In genomic region chr17:2194778-2195417, GRCh38 we compare ENCODE assay signal across 13 cellular contexts.
DNase-seq lines count a peak whose midpoint lies in the region; ATAC-seq and TF ChIP-seq lines count a peak whose summit lies in the region.
"Had no signal": no experiment of that assay in that cellular context is flagged by ENCODE, and none has a peak within 500 bp of the region (broad histone marks: within the 10 kb centered on the region; RNA-seq: fewer than 3 reads in every experiment).

No MANE protein-coding gene starts in this region.

- CTCF ChIA-PET in PC-9 (lab: Charles Lee) = no interaction called here

- peaks cover 46% of the 10 kb centered on the region for H3F3A ChIP-seq in PC-9 (ENCODE audit: insufficient read depth, low read depth)

- peak overlapping the region; percentile 34 for H3K27ac ChIP-seq in PC-9
- H3K27ac ChIP-seq: SK-N-MC had no signal

- H3K4me1 ChIP-seq in PC-9 (replicated peaks; ENCODE audit: insufficient read depth) = peaks cover 53% of the 10 kb centered on the region

- no peaks in the 10 kb centered on the region; the same call in 1 of the 2 replicates for H3K79me2 ChIP-seq in PC-9 (ENCODE audit: low read depth)

- no peaks in the 10 kb centered on the region for H3K9me3 Mint-ChIP-seq in activated naive CD8-positive, alpha-beta T cell (ENCODE audit: low read depth)
- H3K9me3 Mint-ChIP-seq in activated naive CD8-positive, alpha-beta T cell treated with anti-CD3 and anti-CD28 coated beads for 36 hours = no peaks in the 10 kb centered on the region
- no peaks in the 10 kb centered on the region for H3K9me3 Mint-ChIP-seq in type B pancreatic cell
- H3K9me3 Mint-ChIP-seq in naive thymus-derived CD8-positive, alpha-beta T cell = no peaks in the 10 kb centered on the region

- H3K4me1 Mint-ChIP-seq in activated naive CD8-positive, alpha-beta T cell (ENCODE audit: low read depth) = peaks cover 71% of the 10 kb centered on the region
- H3K4me1 Mint-ChIP-seq in activated naive CD8-positive, alpha-beta T cell treated with anti-CD3 and anti-CD28 coated beads for 36 hours = peaks cover 57% of the 10 kb centered on the region
- H3K4me1 Mint-ChIP-seq in type B pancreatic cell (ENCODE audit: unreplicated experiment) = peaks cover 34% of the 10 kb centered on the region
- H3K4me1 Mint-ChIP-seq in naive thymus-derived CD8-positive, alpha-beta T cell = peaks cover 35 to 64% (median 62%) of the 10 kb centered on the region in 4 donors

- 0 out of 2 replicates have a peak, but pooled peaks cover 8% of the 10 kb centered on the region for H3K36me3 ChIP-seq in PC-9 (ENCODE audit: low read depth)

- TF ChIP-seq CTCF in PC-9 (conservative IDR thresholded peaks at IDR 0.05) (no peak), type B pancreatic cell (conservative IDR thresholded peaks at IDR 0.05) (no peak)

- H3K9me2 ChIP-seq in PC-9 (ENCODE audit: insufficient read depth) = no peaks in the 10 kb centered on the region

- H3K4me3 ChIP-seq in PC-9 = no peak overlapping the region
- H3K4me3 ChIP-seq: mucosa of descending colon, SK-N-MC had no signal

- H3K27ac Mint-ChIP-seq in activated naive CD8-positive, alpha-beta T cell = peak overlapping the region; percentile 84
- no peak overlapping the region for H3K27ac Mint-ChIP-seq in activated naive CD8-positive, alpha-beta T cell treated with anti-CD3 and anti-CD28 coated beads for 36 hours
- H3K27ac Mint-ChIP-seq in type B pancreatic cell = peak overlapping the region; percentile 80
- peak overlapping the region in 5 of 10 donors; percentile 11 to 95 (median 28) for H3K27ac Mint-ChIP-seq in naive thymus-derived CD8-positive, alpha-beta T cell

- H3K36me3 Mint-ChIP-seq in activated naive CD8-positive, alpha-beta T cell = peaks cover 20% of the 10 kb centered on the region
- H3K36me3 Mint-ChIP-seq in activated naive CD8-positive, alpha-beta T cell treated with anti-CD3 and anti-CD28 coated beads for 36 hours = peaks cover 38% of the 10 kb centered on the region
- peaks cover 21% of the 10 kb centered on the region for H3K36me3 Mint-ChIP-seq in type B pancreatic cell
- H3K36me3 Mint-ChIP-seq in naive thymus-derived CD8-positive, alpha-beta T cell = peaks cover 0 to 26% (median 5%) of the 10 kb centered on the region in 3 donors

- peak overlapping the region; percentile 74 for H3K4me3 Mint-ChIP-seq in activated naive CD8-positive, alpha-beta T cell
- H3K4me3 Mint-ChIP-seq in activated naive CD8-positive, alpha-beta T cell treated with anti-CD3 and anti-CD28 coated beads for 36 hours = no peak overlapping the region
- H3K4me3 Mint-ChIP-seq in type B pancreatic cell = no peak overlapping the region
- H3K4me3 Mint-ChIP-seq in naive thymus-derived CD8-positive, alpha-beta T cell = peak overlapping the region in 2 of 10 donors; percentile 1 to 62

- H2AFZ ChIP-seq in PC-9 = no peak overlapping the region

- H4K20me1 ChIP-seq in PC-9 (ENCODE audit: insufficient read depth) = no peaks in the 10 kb centered on the region

- H3K27me3 ChIP-seq in PC-9 (ENCODE audit: insufficient read depth, low read depth) = no peaks in the 10 kb centered on the region

- H3K4me2 ChIP-seq in PC-9 = no peak overlapping the region

- H3K27me3 Mint-ChIP-seq in activated naive CD8-positive, alpha-beta T cell = no peaks in the 10 kb centered on the region
- H3K27me3 Mint-ChIP-seq in activated naive CD8-positive, alpha-beta T cell treated with anti-CD3 and anti-CD28 coated beads for 36 hours = no peaks in the 10 kb centered on the region
- H3K27me3 Mint-ChIP-seq in type B pancreatic cell = no peaks in the 10 kb centered on the region
- no peaks in the 10 kb centered on the region for H3K27me3 Mint-ChIP-seq in naive thymus-derived CD8-positive, alpha-beta T cell

- POLR2A ChIA-PET in PC-9 (lab: Charles Lee; ENCODE audit: unreplicated experiment) = no interaction called here
- POLR2A ChIA-PET in naive thymus-derived CD8-positive, alpha-beta T cell (lab: Charles Lee) = interaction anchor here (0.6 to 0.8 kb wide), 2 partner anchors 13 to 193 kb away, joined by 3 read pairs; no protein-coding TSS in a partner anchor

- DNase-seq in activated naive CD8-positive, alpha-beta T cell treated with anti-CD3 and anti-CD28 coated beads for 36 hours = no peak
- DNase-seq in PC-9 (peak in 1 of 2 experiments; percentile 43), iPS DF 4.7 (ENCODE audit: extremely low read depth, low spot score) (peak; percentile 91), type B pancreatic cell (ENCODE audit: extremely low spot score, unreplicated experiment) (no peak)
- DNase-seq in naive thymus-derived CD8-positive, alpha-beta T cell = no peak
- DNase-seq: DMS153, HCEC 1CT, mucosa of descending colon, posterior cingulate gyrus had no signal

- intact Hi-C loops in PC-9 (cut with micrococcal nuclease; ENCODE audit: unreplicated experiment) = no loop called here

- no TSS peak for BruUV-seq in PC-9 (replicated peaks; lab: Mats Ljungman, UMichigan)

- ATAC-seq in GM21529 (IDR thresholded peaks at IDR 0.05; ENCODE audit: unreplicated experiment) (no peak), HG02981 (IDR thresholded peaks at IDR 0.05; ENCODE audit: unreplicated experiment) (no peak)
- ATAC-seq in naive thymus-derived CD8-positive, alpha-beta T cell = no peak
- ATAC-seq: mucosa of descending colon had no signal

- peaks cover 4% of the 10 kb centered on the region; the same call in 1 of the 2 replicates for H3K9me3 ChIP-seq in PC-9 (ENCODE audit: insufficient read depth, low read depth)
- H3K9me3 ChIP-seq: mucosa of descending colon had no signal
